Comparison of ENCODE assay signal across 13 cellular contexts in the genomic region with DNA sequence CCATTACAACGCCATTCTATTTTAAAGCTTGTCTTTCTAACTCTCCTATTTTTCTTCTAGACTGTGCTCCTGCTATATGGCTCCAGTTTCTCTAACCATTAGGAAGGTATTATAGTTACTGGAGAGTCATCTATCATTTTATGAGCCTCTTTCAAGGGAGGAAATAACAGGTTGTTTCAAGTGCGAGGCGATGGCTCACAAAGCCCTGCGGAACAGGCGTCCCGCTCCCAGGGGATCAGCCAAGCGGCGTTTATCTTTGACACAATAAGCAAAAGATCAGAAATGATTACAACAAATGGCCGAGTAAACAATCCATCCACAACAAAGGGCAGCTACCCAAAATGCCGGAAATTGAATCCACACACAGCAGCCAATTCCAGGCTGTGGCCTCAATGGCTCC.
DNase-seq lines count a peak whose midpoint lies in the region; ATAC-seq and TF ChIP-seq lines count a peak whose summit lies in the region.
"Had no signal": no experiment of that assay in that cellular context is flagged by ENCODE, and none has a peak within 500 bp of the region (broad histone marks: within the 10 kb centered on the region; RNA-seq: fewer than 3 reads in every experiment).

No MANE protein-coding gene starts in this region.

- CTCF ChIA-PET in PC-3 (lab: Charles Lee), result no interaction called here

- H3K4me1 ChIP-seq in PC-3 (ENCODE audit: insufficient read depth, low read length), result no peaks in the 10 kb centered on the region

- H4K20me1 ChIP-seq in PC-3 (ENCODE audit: low read length), result no peaks in the 10 kb centered on the region

- no peak overlapping the region for H3K9ac ChIP-seq in PC-3 (ENCODE audit: low read length)

- ATAC-seq in SK-N-SH treated with all-trans-retinoic acid at 6 μM for 48 hours (no peak), PC-3 (no peak)
- ATAC-seq: CD8-positive, alpha-beta T cell; K562 had no signal

- intact Hi-C loops in PC-3 (cut with micrococcal nuclease), result no loop called here

- H3F3A ChIP-seq in PC-3 (ENCODE audit: low read length, unreplicated experiment), result no peaks in the 10 kb centered on the region

- POLR2A ChIA-PET in PC-3 (lab: Charles Lee; ENCODE audit: unreplicated experiment), result no interaction called here

- no peak overlapping the region for H3K4me3 ChIP-seq in PC-3 (ENCODE audit: low read length)
- H3K4me3 ChIP-seq: K562 had no signal

- no peak overlapping the region for H3K4me2 ChIP-seq in PC-3 (ENCODE audit: low read length)

- BruUV-seq in PC-3 (replicated peaks; lab: Mats Ljungman, UMichigan), result no TSS peak

- H3K79me2 ChIP-seq in PC-3 (ENCODE audit: low read length), result no peaks in the 10 kb centered on the region

- no peaks in the 10 kb centered on the region for H3K9me2 ChIP-seq in PC-3 (replicated peaks; ENCODE audit: low read length)

- no peak for TF ChIP-seq CTCF in PC-3 (conservative IDR thresholded peaks at IDR 0.05; ENCODE audit: low read depth, low read length)

- peak; percentile 39 for DNase-seq in COR-L47 (lab: John Stamatoyannopoulos, UW)
- DNase-seq in NCI-H1092 treated with DMSO at 0.1 percent for 48 hours (lab: John Stamatoyannopoulos, UW), result peak; percentile 59
- DNase-seq in NCI-H187 treated with DMSO at 0.1 percent for 48 hours (lab: John Stamatoyannopoulos, UW), result peak; percentile 28
- DNase-seq in NCI-H345 treated with DMSO at 0.1 percent for 48 hours (lab: John Stamatoyannopoulos, UW; ENCODE audit: unreplicated experiment), result peak; percentile 44
- DNase-seq in PC-3, result no peak
- DNase-seq in CD1c-positive myeloid dendritic cell (ENCODE audit: extremely low spot score), result no peak
- DNase-seq in activated T-cell treated with anti-CD3 and anti-CD28 coated beads, Interleukin-2, amount 50 U/mL, for 1 hour, result no peak
- DNase-seq: CD8-positive, alpha-beta T cell; GOT3; NCI-H524 treated with DMSO at 0.1 percent for 48 hours had no signal

- no peak overlapping the region for H2AFZ ChIP-seq in PC-3 (ENCODE audit: low read length)

- H3K27me3 ChIP-seq in PC-3 (ENCODE audit: low read length), result peaks cover 68% of the 10 kb centered on the region

- H3K9me3 ChIP-seq in PC-3 (ENCODE audit: low read length), result no peaks in the 10 kb centered on the region

- H3K36me3 ChIP-seq in PC-3 (ENCODE audit: low read depth, low read length), result no peaks in the 10 kb centered on the region

- no peak overlapping the region for H3K27ac ChIP-seq in PC-3 (ENCODE audit: low read length)
- H3K27ac ChIP-seq: RWPE1 had no signal

TF ChIP-seq in SK-N-SH treated with all-trans-retinoic acid at 6 μM for 48 hours, 23 proteins besides CTCF, POLR2A, EP300 and RAD21:
- TF ChIP-seq, protein P1, sequence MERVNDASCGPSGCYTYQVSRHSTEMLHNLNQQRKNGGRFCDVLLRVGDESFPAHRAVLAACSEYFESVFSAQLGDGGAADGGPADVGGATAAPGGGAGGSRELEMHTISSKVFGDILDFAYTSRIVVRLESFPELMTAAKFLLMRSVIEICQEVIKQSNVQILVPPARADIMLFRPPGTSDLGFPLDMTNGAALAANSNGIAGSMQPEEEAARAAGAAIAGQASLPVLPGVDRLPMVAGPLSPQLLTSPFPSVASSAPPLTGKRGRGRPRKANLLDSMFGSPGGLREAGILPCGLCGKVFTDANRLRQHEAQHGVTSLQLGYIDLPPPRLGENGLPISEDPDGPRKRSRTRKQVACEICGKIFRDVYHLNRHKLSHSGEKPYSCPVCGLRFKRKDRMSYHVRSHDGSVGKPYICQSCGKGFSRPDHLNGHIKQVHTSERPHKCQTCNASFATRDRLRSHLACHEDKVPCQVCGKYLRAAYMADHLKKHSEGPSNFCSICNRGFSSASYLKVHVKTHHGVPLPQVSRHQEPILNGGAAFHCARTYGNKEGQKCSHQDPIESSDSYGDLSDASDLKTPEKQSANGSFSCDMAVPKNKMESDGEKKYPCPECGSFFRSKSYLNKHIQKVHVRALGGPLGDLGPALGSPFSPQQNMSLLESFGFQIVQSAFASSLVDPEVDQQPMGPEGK (CRISPR knock-in tag; IDR thresholded peaks at IDR 0.05; ENCODE audit: borderline replicate concordance), result no peak
- TF ChIP-seq GLIS3 (CRISPR knock-in tag; IDR thresholded peaks at IDR 0.05) (no peak), ZNF565 (CRISPR knock-in tag; conservative IDR thresholded peaks at IDR 0.05; ENCODE audit: low read depth) (no peak), TOX (CRISPR knock-in tag; IDR thresholded peaks at IDR 0.05; ENCODE audit: borderline replicate concordance) (no peak), OSR1 (CRISPR knock-in tag; IDR thresholded peaks at IDR 0.05) (no peak)
- TF ChIP-seq, protein P2, sequence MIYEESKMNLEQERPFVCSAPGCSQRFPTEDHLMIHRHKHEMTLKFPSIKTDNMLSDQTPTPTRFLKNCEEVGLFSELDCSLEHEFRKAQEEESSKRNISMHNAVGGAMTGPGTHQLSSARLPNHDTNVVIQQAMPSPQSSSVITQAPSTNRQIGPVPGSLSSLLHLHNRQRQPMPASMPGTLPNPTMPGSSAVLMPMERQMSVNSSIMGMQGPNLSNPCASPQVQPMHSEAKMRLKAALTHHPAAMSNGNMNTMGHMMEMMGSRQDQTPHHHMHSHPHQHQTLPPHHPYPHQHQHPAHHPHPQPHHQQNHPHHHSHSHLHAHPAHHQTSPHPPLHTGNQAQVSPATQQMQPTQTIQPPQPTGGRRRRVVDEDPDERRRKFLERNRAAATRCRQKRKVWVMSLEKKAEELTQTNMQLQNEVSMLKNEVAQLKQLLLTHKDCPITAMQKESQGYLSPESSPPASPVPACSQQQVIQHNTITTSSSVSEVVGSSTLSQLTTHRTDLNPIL (CRISPR knock-in tag; IDR thresholded peaks at IDR 0.05; ENCODE audit: low read depth), result no peak

Comparison
In these comparisons a context has a peak if more than half of its experiments do, and no peak if none do; other contexts are left out.
1. DNase-seq: peak in COR-L47 (single experiment), NCI-H1092 treated with DMSO at 0.1 percent for 48 hours (single experiment), NCI-H187 treated with DMSO at 0.1 percent for 48 hours (single experiment) and NCI-H345 treated with DMSO at 0.1 percent for 48 hours (single experiment); none in PC-3 (single experiment), CD1c-positive myeloid dendritic cell (single experiment) and activated T-cell treated with anti-CD3 and anti-CD28 coated beads, Interleukin-2, amount 50 U/mL, for 1 hour (single experiment).